In the genomic region with DNA sequence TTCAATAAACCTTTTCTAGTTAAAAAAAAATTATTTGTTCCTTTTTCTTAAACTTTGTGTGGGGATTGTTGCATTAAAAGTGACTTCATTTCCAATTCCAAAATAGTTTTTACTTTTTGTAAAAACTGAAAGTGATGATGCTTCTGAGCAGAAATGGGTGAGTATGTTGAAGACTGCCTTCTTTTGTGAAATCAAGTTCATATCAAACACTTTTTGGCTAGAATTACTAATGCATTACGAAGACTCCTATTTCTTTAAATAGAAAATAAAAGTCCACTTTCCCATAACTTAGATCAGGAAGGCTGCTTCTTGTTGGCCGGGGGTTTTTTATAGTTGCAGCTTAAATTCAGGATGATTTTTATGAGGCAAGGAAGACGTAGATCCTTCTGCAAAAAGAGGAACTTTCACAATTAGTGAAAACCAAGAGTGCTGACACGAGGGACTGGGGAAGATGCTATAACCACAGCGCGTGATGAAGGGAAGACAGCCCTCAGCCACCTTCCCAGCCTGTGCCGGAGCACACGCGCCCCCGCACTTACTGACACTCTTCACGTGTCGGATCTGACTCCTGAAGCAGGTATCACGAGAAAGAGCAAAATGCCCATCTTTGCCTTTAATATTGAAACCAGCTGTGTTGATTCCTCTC, we compare ENCODE assay signal across 8 cellular contexts.
DNase-seq lines count a peak whose midpoint lies in the region; ATAC-seq, FAIRE-seq and TF ChIP-seq lines count a peak whose summit lies in the region.

No MANE protein-coding gene starts in this region.

- POLR2A ChIA-PET in Caco-2 (lab: Charles Lee): no interaction called here

- H3K27me3 Mint-ChIP-seq in activated T-helper 1 cell treated with anti-CD3 and anti-CD28 coated beads, Interleukin-12 subunit alpha, Interleukin-12 subunit beta, Interleukin-2, Interleukin-4 antibody, amounts not matched to agents 30 ng/mL and 10 ng/mL and 1 ng/mL, durations not matched to agents 14 hours and 24 hours and 36 hours (ENCODE audit: insufficient read depth): peaks cover 14% of the 10 kb centered on the region
- H3K27me3 Mint-ChIP-seq in Caco-2 (ENCODE audit: insufficient read depth, unreplicated experiment): no peaks in the 10 kb centered on the region

- H3K27ac Mint-ChIP-seq in activated T-helper 1 cell treated with anti-CD3 and anti-CD28 coated beads, Interleukin-12 subunit alpha, Interleukin-12 subunit beta, Interleukin-2, Interleukin-4 antibody, amounts not matched to agents 30 ng/mL and 10 ng/mL and 1 ng/mL, durations not matched to agents 14 hours and 24 hours and 36 hours: peak overlapping the region; percentile 5
- H3K27ac Mint-ChIP-seq in Caco-2 (ENCODE audit: unreplicated experiment): no peak overlapping the region

- H3K4me1 Mint-ChIP-seq in activated T-helper 1 cell treated with anti-CD3 and anti-CD28 coated beads, Interleukin-12 subunit alpha, Interleukin-12 subunit beta, Interleukin-2, Interleukin-4 antibody, amounts not matched to agents 30 ng/mL and 10 ng/mL and 1 ng/mL, durations not matched to agents 14 hours and 24 hours and 36 hours (ENCODE audit: low read depth): peaks cover 60% of the 10 kb centered on the region
- no peaks in the 10 kb centered on the region for H3K4me1 Mint-ChIP-seq in Caco-2 (ENCODE audit: low read depth, unreplicated experiment)

- peaks cover 13% of the 10 kb centered on the region for H3K36me3 Mint-ChIP-seq in activated T-helper 1 cell treated with anti-CD3 and anti-CD28 coated beads, Interleukin-12 subunit alpha, Interleukin-12 subunit beta, Interleukin-2, Interleukin-4 antibody, amounts not matched to agents 30 ng/mL and 10 ng/mL and 1 ng/mL, durations not matched to agents 14 hours and 24 hours and 36 hours (ENCODE audit: low read depth)
- no peaks in the 10 kb centered on the region for H3K36me3 Mint-ChIP-seq in Caco-2 (ENCODE audit: insufficient read depth, unreplicated experiment)

- no peaks in the 10 kb centered on the region for H3K27me3 ChIP-seq in Caco-2 (replicated peaks; ENCODE audit: control insufficient read depth, insufficient read depth, low read length)

- H3K9me3 ChIP-seq in Caco-2: no peaks in the 10 kb centered on the region; the same call in 1 of the 2 replicates

- no peak overlapping the region for H3K4me3 ChIP-seq in Caco-2 (ENCODE audit: low read depth, low read length)

- peak; percentile 48 for FAIRE-seq in GM18507 (lab: Jason Lieb, UNC)

- BruUV-seq in Caco-2 (replicated peaks; lab: Mats Ljungman, UMichigan): no TSS peak

- ATAC-seq in HG03442 (IDR thresholded peaks at IDR 0.05; ENCODE audit: unreplicated experiment) (peak; percentile 60), sciatic nerve (peak; percentile 74)

- intact Hi-C loops in activated T-helper 1 cell treated with anti-CD3 and anti-CD28 coated beads, Interleukin-12 subunit alpha, Interleukin-12 subunit beta, Interleukin-2, Interleukin-4 antibody, amounts not matched to agents 30 ng/mL and 10 ng/mL and 1 ng/mL, durations not matched to agents 14 hours and 24 hours and 36 hours (cut with micrococcal nuclease): loop anchor here (1.0 to 5.0 kb wide), 2 partner anchors 20 to 398 kb away; no protein-coding TSS in a partner anchor
- intact Hi-C loops in sciatic nerve (cut with DNase I) (no loop called here), Caco-2 (cut with micrococcal nuclease; ENCODE audit: unreplicated experiment) (no loop called here)

- no peaks in the 10 kb centered on the region; the same call in 1 of the 2 replicates for H3K36me3 ChIP-seq in Caco-2 (ENCODE audit: control insufficient read depth, insufficient read depth, low read length)

- H3K9me3 Mint-ChIP-seq in activated T-helper 1 cell treated with anti-CD3 and anti-CD28 coated beads, Interleukin-12 subunit alpha, Interleukin-12 subunit beta, Interleukin-2, Interleukin-4 antibody, amounts not matched to agents 30 ng/mL and 10 ng/mL and 1 ng/mL, durations not matched to agents 14 hours and 24 hours and 36 hours: peaks cover 4% of the 10 kb centered on the region
- H3K9me3 Mint-ChIP-seq in Caco-2 (ENCODE audit: unreplicated experiment): peaks cover 16% of the 10 kb centered on the region

- H3K4me3 Mint-ChIP-seq in activated T-helper 1 cell treated with anti-CD3 and anti-CD28 coated beads, Interleukin-12 subunit alpha, Interleukin-12 subunit beta, Interleukin-2, Interleukin-4 antibody, amounts not matched to agents 30 ng/mL and 10 ng/mL and 1 ng/mL, durations not matched to agents 14 hours and 24 hours and 36 hours: peak overlapping the region; percentile 32
- H3K4me3 Mint-ChIP-seq in Caco-2 (ENCODE audit: unreplicated experiment): no peak overlapping the region

- no peak for TF ChIP-seq CTCF in Caco-2 (IDR thresholded peaks at IDR 0.05; ENCODE audit: insufficient read depth in 1 of 2, low read depth in 1 of 2, low read length in 1 of 2, severe bottlenecking in 1 of 2, unreplicated experiment in 1 of 2)

- DNase-seq in GM18507 (ENCODE audit: extremely low spot score, insufficient read length, low read depth) (no peak), sciatic nerve (ENCODE audit: low spot score) (no peak), Caco-2 (no peak), COLO829 (ENCODE audit: low spot score) (no peak), NCI-H526 (lab: John Stamatoyannopoulos, UW) (no peak), NCI-H1694 treated with DMSO at 0.1 percent for 48 hours (lab: John Stamatoyannopoulos, UW) (no peak)
- no peak for DNase-seq in activated T-helper 1 cell treated with anti-CD3 and anti-CD28 coated beads, Interleukin-12 subunit alpha, Interleukin-12 subunit beta, Interleukin-2, Interleukin-4 antibody, amounts not matched to agents 30 ng/mL and 10 ng/mL and 1 ng/mL, durations not matched to agents 14 hours and 24 hours and 36 hours (ENCODE audit: low spot score)

- no peaks in the 10 kb centered on the region for H3K4me1 ChIP-seq in Caco-2

- CTCF ChIA-PET in Caco-2 (lab: Charles Lee): no interaction called here
